Comparison of ENCODE assay signal across 1 cellular context in genomic region chr2:197452754-197453122, GRCh38.
A peak's percentile ranks its signal among the peaks of the same experiment; 100 is the strongest.
TF ChIP-seq lines count a peak whose summit lies in the region.

No MANE protein-coding gene starts in this region.

TF ChIP-seq in GM12878, 131 proteins besides CTCF, POLR2A, EP300 and RAD21 (continued from another document and continues in another):
- TF ChIP-seq, protein P1, sequence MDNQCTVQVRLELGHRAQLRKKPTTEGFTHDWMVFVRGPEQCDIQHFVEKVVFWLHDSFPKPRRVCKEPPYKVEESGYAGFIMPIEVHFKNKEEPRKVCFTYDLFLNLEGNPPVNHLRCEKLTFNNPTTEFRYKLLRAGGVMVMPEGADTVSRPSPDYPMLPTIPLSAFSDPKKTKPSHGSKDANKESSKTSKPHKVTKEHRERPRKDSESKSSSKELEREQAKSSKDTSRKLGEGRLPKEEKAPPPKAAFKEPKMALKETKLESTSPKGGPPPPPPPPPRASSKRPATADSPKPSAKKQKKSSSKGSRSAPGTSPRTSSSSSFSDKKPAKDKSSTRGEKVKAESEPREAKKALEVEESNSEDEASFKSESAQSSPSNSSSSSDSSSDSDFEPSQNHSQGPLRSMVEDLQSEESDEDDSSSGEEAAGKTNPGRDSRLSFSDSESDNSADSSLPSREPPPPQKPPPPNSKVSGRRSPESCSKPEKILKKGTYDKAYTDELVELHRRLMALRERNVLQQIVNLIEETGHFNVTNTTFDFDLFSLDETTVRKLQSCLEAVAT (IDR thresholded peaks at IDR 0.05): no peak
- no peak for TF ChIP-seq CHD1 (IDR thresholded peaks at IDR 0.05; ENCODE audit: low read depth, low read length)
- TF ChIP-seq JUNB (IDR thresholded peaks at IDR 0.05): no peak; the same call in 1 of the 2 replicates
- TF ChIP-seq NRF1 (conservative IDR thresholded peaks at IDR 0.05; ENCODE audit: low read depth, low read length): no peak
- TF ChIP-seq PAX5 (IDR thresholded peaks at IDR 0.05; ENCODE audit: borderline replicate concordance, low read depth, low read length): no peak
- peak; percentile 28 for TF ChIP-seq KLF5 (IDR thresholded peaks at IDR 0.05; ENCODE audit: partially characterized antibody)
- TF ChIP-seq CHD4 (IDR thresholded peaks at IDR 0.05): no peak
- TF ChIP-seq TARDBP (IDR thresholded peaks at IDR 0.05; ENCODE audit: borderline replicate concordance): no peak
- TF ChIP-seq CEBPZ (IDR thresholded peaks at IDR 0.05; ENCODE audit: low read depth, low read length): no peak
- no peak; the same call in 1 of the 2 replicates for TF ChIP-seq CREM (IDR thresholded peaks at IDR 0.05; ENCODE audit: low read depth)
- TF ChIP-seq ATF7 (IDR thresholded peaks at IDR 0.05; ENCODE audit: low read depth): no peak
- no peak for TF ChIP-seq ZNF217 (IDR thresholded peaks at IDR 0.05)
- no peak for TF ChIP-seq RUNX3 (IDR thresholded peaks at IDR 0.05; ENCODE audit: low read length)
- TF ChIP-seq NR2F1 (conservative IDR thresholded peaks at IDR 0.05): no peak
- TF ChIP-seq MXI1 (IDR thresholded peaks at IDR 0.05; ENCODE audit: low read depth, low read length): no peak
- no peak for TF ChIP-seq MEF2B (IDR thresholded peaks at IDR 0.05; ENCODE audit: partially characterized antibody, poor library complexity, severe bottlenecking)
- no peak for TF ChIP-seq CHD2 (IDR thresholded peaks at IDR 0.05; ENCODE audit: borderline replicate concordance, low read depth, low read length)
- no peak for TF ChIP-seq CBX5 (IDR thresholded peaks at IDR 0.05; ENCODE audit: low read depth)
- TF ChIP-seq ELK1 (IDR thresholded peaks at IDR 0.05; ENCODE audit: low read depth, low read length): no peak
- 0 out of 2 replicates have a peak, but pooled peaks have one; percentile 30 for TF ChIP-seq ZNF207 (IDR thresholded peaks at IDR 0.05; ENCODE audit: borderline replicate concordance)
- TF ChIP-seq RFX5 (IDR thresholded peaks at IDR 0.05; ENCODE audit: low read depth, low read length): no peak
- TF ChIP-seq GATAD2B (conservative IDR thresholded peaks at IDR 0.05; ENCODE audit: low read depth): no peak; the same call in 1 of the 2 replicates
- TF ChIP-seq ASH2L (IDR thresholded peaks at IDR 0.05; ENCODE audit: borderline replicate concordance, low read depth): no peak
- peak; percentile 76 for TF ChIP-seq SMAD1 (IDR thresholded peaks at IDR 0.05; ENCODE audit: low read depth, partially characterized antibody)
- no peak for TF ChIP-seq BRCA1 (IDR thresholded peaks at IDR 0.05; ENCODE audit: low read depth, low read length)
- no peak for TF ChIP-seq SP1 (IDR thresholded peaks at IDR 0.05; ENCODE audit: low read depth, low read length)
- TF ChIP-seq, protein P2, sequence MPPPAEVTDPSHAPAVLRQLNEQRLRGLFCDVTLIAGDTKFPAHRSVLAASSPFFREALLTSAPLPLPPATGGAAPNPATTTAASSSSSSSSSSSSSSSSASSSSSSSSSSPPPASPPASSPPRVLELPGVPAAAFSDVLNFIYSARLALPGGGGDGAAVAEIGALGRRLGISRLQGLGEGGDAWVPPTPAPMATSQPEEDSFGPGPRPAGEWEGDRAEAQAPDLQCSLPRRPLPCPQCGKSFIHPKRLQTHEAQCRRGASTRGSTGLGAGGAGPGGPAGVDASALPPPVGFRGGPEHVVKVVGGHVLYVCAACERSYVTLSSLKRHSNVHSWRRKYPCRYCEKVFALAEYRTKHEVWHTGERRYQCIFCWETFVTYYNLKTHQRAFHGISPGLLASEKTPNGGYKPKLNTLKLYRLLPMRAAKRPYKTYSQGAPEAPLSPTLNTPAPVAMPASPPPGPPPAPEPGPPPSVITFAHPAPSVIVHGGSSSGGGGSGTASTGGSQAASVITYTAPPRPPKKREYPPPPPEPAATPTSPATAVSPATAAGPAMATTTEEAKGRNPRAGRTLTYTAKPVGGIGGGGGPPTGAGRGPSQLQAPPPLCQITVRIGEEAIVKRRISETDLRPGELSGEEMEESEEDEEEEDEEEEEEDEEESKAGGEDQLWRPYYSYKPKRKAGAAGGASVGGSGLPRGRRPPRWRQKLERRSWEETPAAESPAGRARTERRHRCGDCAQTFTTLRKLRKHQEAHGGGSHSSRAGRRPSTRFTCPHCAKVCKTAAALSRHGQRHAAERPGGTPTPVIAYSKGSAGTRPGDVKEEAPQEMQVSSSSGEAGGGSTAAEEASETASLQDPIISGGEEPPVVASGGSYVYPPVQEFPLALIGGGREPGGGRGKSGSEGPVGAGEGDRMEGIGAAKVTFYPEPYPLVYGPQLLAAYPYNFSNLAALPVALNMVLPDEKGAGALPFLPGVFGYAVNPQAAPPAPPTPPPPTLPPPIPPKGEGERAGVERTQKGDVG (CRISPR knock-in tag; IDR thresholded peaks at IDR 0.05): no peak
- no peak for TF ChIP-seq STAT3 (IDR thresholded peaks at IDR 0.05; ENCODE audit: low read depth, low read length)
- TF ChIP-seq, protein P3, sequence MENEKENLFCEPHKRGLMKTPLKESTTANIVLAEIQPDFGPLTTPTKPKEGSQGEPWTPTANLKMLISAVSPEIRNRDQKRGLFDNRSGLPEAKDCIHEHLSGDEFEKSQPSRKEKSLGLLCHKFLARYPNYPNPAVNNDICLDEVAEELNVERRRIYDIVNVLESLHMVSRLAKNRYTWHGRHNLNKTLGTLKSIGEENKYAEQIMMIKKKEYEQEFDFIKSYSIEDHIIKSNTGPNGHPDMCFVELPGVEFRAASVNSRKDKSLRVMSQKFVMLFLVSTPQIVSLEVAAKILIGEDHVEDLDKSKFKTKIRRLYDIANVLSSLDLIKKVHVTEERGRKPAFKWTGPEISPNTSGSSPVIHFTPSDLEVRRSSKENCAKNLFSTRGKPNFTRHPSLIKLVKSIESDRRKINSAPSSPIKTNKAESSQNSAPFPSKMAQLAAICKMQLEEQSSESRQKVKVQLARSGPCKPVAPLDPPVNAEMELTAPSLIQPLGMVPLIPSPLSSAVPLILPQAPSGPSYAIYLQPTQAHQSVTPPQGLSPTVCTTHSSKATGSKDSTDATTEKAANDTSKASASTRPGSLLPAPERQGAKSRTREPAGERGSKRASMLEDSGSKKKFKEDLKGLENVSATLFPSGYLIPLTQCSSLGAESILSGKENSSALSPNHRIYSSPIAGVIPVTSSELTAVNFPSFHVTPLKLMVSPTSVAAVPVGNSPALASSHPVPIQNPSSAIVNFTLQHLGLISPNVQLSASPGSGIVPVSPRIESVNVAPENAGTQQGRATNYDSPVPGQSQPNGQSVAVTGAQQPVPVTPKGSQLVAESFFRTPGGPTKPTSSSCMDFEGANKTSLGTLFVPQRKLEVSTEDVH (IDR thresholded peaks at IDR 0.05; ENCODE audit: low read depth, partially characterized antibody): no peak
- TF ChIP-seq SIX5 (IDR thresholded peaks at IDR 0.05; ENCODE audit: low read depth, low read length, severe bottlenecking): no peak
- 0 out of 2 replicates have a peak, but pooled peaks have one; percentile 22 for TF ChIP-seq TCF3 (IDR thresholded peaks at IDR 0.05; ENCODE audit: borderline replicate concordance, insufficient read depth, low read depth, low read length)
- TF ChIP-seq, protein P4, sequence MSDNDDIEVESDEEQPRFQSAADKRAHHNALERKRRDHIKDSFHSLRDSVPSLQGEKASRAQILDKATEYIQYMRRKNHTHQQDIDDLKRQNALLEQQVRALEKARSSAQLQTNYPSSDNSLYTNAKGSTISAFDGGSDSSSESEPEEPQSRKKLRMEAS (IDR thresholded peaks at IDR 0.05; ENCODE audit: low read depth, low read length): no peak
- TF ChIP-seq, protein P5, sequence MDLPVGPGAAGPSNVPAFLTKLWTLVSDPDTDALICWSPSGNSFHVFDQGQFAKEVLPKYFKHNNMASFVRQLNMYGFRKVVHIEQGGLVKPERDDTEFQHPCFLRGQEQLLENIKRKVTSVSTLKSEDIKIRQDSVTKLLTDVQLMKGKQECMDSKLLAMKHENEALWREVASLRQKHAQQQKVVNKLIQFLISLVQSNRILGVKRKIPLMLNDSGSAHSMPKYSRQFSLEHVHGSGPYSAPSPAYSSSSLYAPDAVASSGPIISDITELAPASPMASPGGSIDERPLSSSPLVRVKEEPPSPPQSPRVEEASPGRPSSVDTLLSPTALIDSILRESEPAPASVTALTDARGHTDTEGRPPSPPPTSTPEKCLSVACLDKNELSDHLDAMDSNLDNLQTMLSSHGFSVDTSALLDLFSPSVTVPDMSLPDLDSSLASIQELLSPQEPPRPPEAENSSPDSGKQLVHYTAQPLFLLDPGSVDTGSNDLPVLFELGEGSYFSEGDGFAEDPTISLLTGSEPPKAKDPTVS (IDR thresholded peaks at IDR 0.05; ENCODE audit: low read depth, low read length): no peak
- no peak for TF ChIP-seq HDAC2 (IDR thresholded peaks at IDR 0.05)
- TF ChIP-seq SPI1 (IDR thresholded peaks at IDR 0.05; ENCODE audit: borderline replicate concordance, insufficient read depth, low read depth, low read length): no peak
- no peak for TF ChIP-seq NR2C1 (IDR thresholded peaks at IDR 0.05)
- no peak for TF ChIP-seq ZZZ3 (IDR thresholded peaks at IDR 0.05; ENCODE audit: control insufficient read depth, insufficient read length, low read depth)
- no peak for TF ChIP-seq TBL1XR1 (IDR thresholded peaks at IDR 0.05; ENCODE audit: low read depth, low read length)
- peak; percentile 13 to 39; a peak in 2 of 4 replicates for TF ChIP-seq IKZF2 (IDR thresholded peaks at IDR 0.05)
- no peak for TF ChIP-seq FOXK2 (IDR thresholded peaks at IDR 0.05)
- TF ChIP-seq ZNF622 (IDR thresholded peaks at IDR 0.05): no peak
- peak; percentile 39; the same call in 1 of the 2 replicates for TF ChIP-seq MTA2 (IDR thresholded peaks at IDR 0.05; ENCODE audit: low read depth)
- no peak; the same call in 1 of the 2 replicates for TF ChIP-seq PML (IDR thresholded peaks at IDR 0.05; ENCODE audit: low read length)
- TF ChIP-seq REST (IDR thresholded peaks at IDR 0.05; ENCODE audit: low read depth, low read length): no peak
- no peak for TF ChIP-seq SUZ12 (IDR thresholded peaks at IDR 0.05; ENCODE audit: unreplicated experiment)
- TF ChIP-seq, protein P6, sequence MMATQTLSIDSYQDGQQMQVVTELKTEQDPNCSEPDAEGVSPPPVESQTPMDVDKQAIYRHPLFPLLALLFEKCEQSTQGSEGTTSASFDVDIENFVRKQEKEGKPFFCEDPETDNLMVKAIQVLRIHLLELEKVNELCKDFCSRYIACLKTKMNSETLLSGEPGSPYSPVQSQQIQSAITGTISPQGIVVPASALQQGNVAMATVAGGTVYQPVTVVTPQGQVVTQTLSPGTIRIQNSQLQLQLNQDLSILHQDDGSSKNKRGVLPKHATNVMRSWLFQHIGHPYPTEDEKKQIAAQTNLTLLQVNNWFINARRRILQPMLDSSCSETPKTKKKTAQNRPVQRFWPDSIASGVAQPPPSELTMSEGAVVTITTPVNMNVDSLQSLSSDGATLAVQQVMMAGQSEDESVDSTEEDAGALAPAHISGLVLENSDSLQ (IDR thresholded peaks at IDR 0.05): no peak
- TF ChIP-seq BCL11A (IDR thresholded peaks at IDR 0.05; ENCODE audit: low read depth, low read length): 0 out of 2 replicates have a peak, but pooled peaks have one; percentile 16
- no peak for TF ChIP-seq ZNF274 (IDR thresholded peaks at IDR 0.05; ENCODE audit: insufficient read depth, insufficient read length)
- peak; percentile 23 for TF ChIP-seq NBN (IDR thresholded peaks at IDR 0.05)
- no peak for TF ChIP-seq MTA3 (IDR thresholded peaks at IDR 0.05; ENCODE audit: borderline replicate concordance, low read length)
- TF ChIP-seq MEF2A (IDR thresholded peaks at IDR 0.05; ENCODE audit: insufficient read depth, low read depth, low read length): no peak
